ENCODE assay signal across 13 cellular contexts in the genomic region with DNA sequence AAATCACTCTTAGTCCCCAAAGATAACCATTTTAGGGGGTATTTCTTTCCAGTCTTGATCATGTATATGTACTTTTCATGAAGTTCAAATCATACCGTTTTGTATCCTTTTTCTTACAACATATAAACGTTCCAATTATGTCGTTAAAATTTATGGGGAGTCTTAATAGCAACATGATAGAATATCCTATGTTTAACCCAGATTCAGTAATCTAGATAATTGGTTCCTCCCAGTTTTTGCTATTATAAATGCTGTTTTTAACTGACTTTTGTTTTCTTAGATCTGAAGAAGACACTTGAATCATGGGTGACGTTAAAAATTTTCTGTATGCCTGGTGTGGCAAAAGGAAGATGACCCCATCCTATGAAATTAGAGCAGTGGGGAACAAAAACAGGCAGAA. TPM values are rescaled to one million over a fixed set of nuclear protein-coding genes. Genes with fewer than 3 reads are reported as not detected.
DNase-seq lines count a peak whose midpoint lies in the region; ATAC-seq and TF ChIP-seq lines count a peak whose summit lies in the region.
"Had no signal": no experiment of that assay in that cellular context is flagged by ENCODE, and none has a peak within 500 bp of the region (broad histone marks: within the 10 kb centered on the region; RNA-seq: fewer than 3 reads in every experiment).

No MANE protein-coding gene starts in this region.

- WGBS in psoas muscle, 3 donors, result 32 to 40% (median 33%) methylated on average over 4 of the region's 4 CpGs
- WGBS in gastroesophageal sphincter (ENCODE audit: low coverage in 1 of 2), 2 donors, result 32 to 38% methylated on average over 4 of the region's 4 CpGs

- TF ChIP-seq EP300 in gastroesophageal sphincter (IDR thresholded peaks at IDR 0.05), result no peak

- TF ChIP-seq POLR2A in gastroesophageal sphincter (IDR thresholded peaks at IDR 0.05), result no peak

- H3K4me3 ChIP-seq in OCI-LY3 (ENCODE audit: low read length) (peak overlapping the region; percentile 90; the same call in 1 of the 2 replicates), endocrine pancreas (ENCODE audit: control insufficient read depth, insufficient read depth, low read length) (peak overlapping the region; percentile 67), psoas muscle (no peak overlapping the region), gastroesophageal sphincter (no peak overlapping the region)

- DNase-seq in activated CD4-positive, alpha-beta T cell treated with anti-CD3 and anti-CD28 coated beads, Interleukin-2, amount 10 ng/mL, durations not matched to agents 7 days and 5 days, result no peak
- DNase-seq in activated CD4-positive, alpha-beta T cell treated with anti-CD3 and anti-CD28 coated beads, Interleukin-2, amount 50 U/mL, for 1 hour, result no peak
- DNase-seq in psoas muscle (no peak), ureter (ENCODE audit: low spot score) (no peak), occipital lobe (lab: John Stamatoyannopoulos, UW) (no peak)
- DNase-seq: activated naive CD4-positive, alpha-beta T cell treated with anti-CD3 and anti-CD28 coated beads, Interleukin-2, amount 50 U/mL, for 16 hours; NCI-H510A; T1000; upper lobe of left lung had no signal

- peaks cover 20% of the 10 kb centered on the region for H3K4me1 ChIP-seq in OCI-LY3 (ENCODE audit: low read length)
- H3K4me1 ChIP-seq in endocrine pancreas (ENCODE audit: control insufficient read depth, insufficient read depth, low read length), result peaks cover 11% of the 10 kb centered on the region
- peaks cover 33% of the 10 kb centered on the region for H3K4me1 ChIP-seq in psoas muscle
- H3K4me1 ChIP-seq in gastroesophageal sphincter, result peaks cover 4 to 66% (median 7%) of the 10 kb centered on the region in 3 donors
- H3K4me1 ChIP-seq: parathyroid adenoma had no signal

- POLR2A ChIA-PET in activated CD4-positive, alpha-beta T cell treated with anti-CD3 and anti-CD28 coated beads, Interleukin-2, amount 10 ng/mL, durations not matched to agents 7 days and 5 days (lab: Charles Lee), result no interaction called here

- H3K4me1 Mint-ChIP-seq in activated CD4-positive, alpha-beta T cell treated with anti-CD3 and anti-CD28 coated beads, Interleukin-2, amount 10 ng/mL, durations not matched to agents 7 days and 5 days, result peaks cover 69% of the 10 kb centered on the region

- H3K4me2 ChIP-seq in OCI-LY3 (ENCODE audit: low read length), result peak overlapping the region; percentile 83

- H2AFZ ChIP-seq in OCI-LY3 (ENCODE audit: low read depth, low read length), result no peak overlapping the region
- H2AFZ ChIP-seq: parathyroid adenoma had no signal

- no peak overlapping the region for H3K27ac ChIP-seq in OCI-LY3 (ENCODE audit: low read length)
- peak overlapping the region; percentile 8 for H3K27ac ChIP-seq in psoas muscle
- H3K27ac ChIP-seq in gastroesophageal sphincter, result peak overlapping the region in 1 of 4 donors; percentile 90
- H3K27ac ChIP-seq: parathyroid adenoma, upper lobe of left lung had no signal

- CTCF ChIA-PET in activated CD4-positive, alpha-beta T cell treated with anti-CD3 and anti-CD28 coated beads, Interleukin-2, amount 10 ng/mL, durations not matched to agents 7 days and 5 days (lab: Charles Lee), result interaction anchor here (1.1 kb wide), 1 partner anchor 15 kb away, joined by 3 read pairs; no protein-coding TSS in a partner anchor

- H3K4me3 Mint-ChIP-seq in activated CD4-positive, alpha-beta T cell treated with anti-CD3 and anti-CD28 coated beads, Interleukin-2, amount 10 ng/mL, durations not matched to agents 7 days and 5 days, result peak overlapping the region; percentile 94

- peak overlapping the region; percentile 6 for H3K27ac Mint-ChIP-seq in activated CD4-positive, alpha-beta T cell treated with anti-CD3 and anti-CD28 coated beads, Interleukin-2, amount 10 ng/mL, durations not matched to agents 7 days and 5 days

- peaks cover 65% of the 10 kb centered on the region for H3K36me3 Mint-ChIP-seq in activated CD4-positive, alpha-beta T cell treated with anti-CD3 and anti-CD28 coated beads, Interleukin-2, amount 10 ng/mL, durations not matched to agents 7 days and 5 days (ENCODE audit: low read depth)

- H3K27me3 ChIP-seq in OCI-LY3 (ENCODE audit: low read depth, low read length) (no peaks in the 10 kb centered on the region), endocrine pancreas (ENCODE audit: control insufficient read depth, insufficient read depth, low read length) (no peaks in the 10 kb centered on the region), psoas muscle (ENCODE audit: insufficient read depth in 3 of 3, low read length in 2 of 3) (no peaks in the 10 kb centered on the region), gastroesophageal sphincter (no peaks in the 10 kb centered on the region)
- H3K27me3 ChIP-seq: upper lobe of left lung had no signal

- ATAC-seq in psoas muscle (no peak), gastroesophageal sphincter (no peak)

- H3K9me3 Mint-ChIP-seq in activated CD4-positive, alpha-beta T cell treated with anti-CD3 and anti-CD28 coated beads, Interleukin-2, amount 10 ng/mL, durations not matched to agents 7 days and 5 days, result no peaks in the 10 kb centered on the region

- TF ChIP-seq CTCF in OCI-LY3 (IDR thresholded peaks at IDR 0.05; ENCODE audit: low read depth, low read length) (no peak), psoas muscle (IDR thresholded peaks at IDR 0.05) (no peak), gastroesophageal sphincter (IDR thresholded peaks at IDR 0.05) (no peak)

- H3K9ac ChIP-seq in OCI-LY3 (ENCODE audit: low read length) (no peak overlapping the region), endocrine pancreas (ENCODE audit: control insufficient read depth, insufficient read depth, low read length) (no peak overlapping the region)
- H3K9ac ChIP-seq: parathyroid adenoma had no signal

- H3K9me3 ChIP-seq in OCI-LY3 (ENCODE audit: insufficient read depth, low read length) (no peaks in the 10 kb centered on the region), endocrine pancreas (ENCODE audit: control insufficient read depth, low read length) (no peaks in the 10 kb centered on the region), psoas muscle (no peaks in the 10 kb centered on the region), gastroesophageal sphincter (no peaks in the 10 kb centered on the region)
- H3K9me3 ChIP-seq: upper lobe of left lung had no signal

- intact Hi-C loops in psoas muscle (cut with DNase I), result no loop called here

- peaks cover 81% of the 10 kb centered on the region for H3K79me2 ChIP-seq in OCI-LY3 (ENCODE audit: low read length)

- no peaks in the 10 kb centered on the region for H3K27me3 Mint-ChIP-seq in activated CD4-positive, alpha-beta T cell treated with anti-CD3 and anti-CD28 coated beads, Interleukin-2, amount 10 ng/mL, durations not matched to agents 7 days and 5 days

- H3K36me3 ChIP-seq in OCI-LY3 (replicated peaks; ENCODE audit: low read depth, low read length) (peaks cover 58% of the 10 kb centered on the region), endocrine pancreas (ENCODE audit: control insufficient read depth, insufficient read depth, low read length) (peaks cover 6% of the 10 kb centered on the region), psoas muscle (ENCODE audit: insufficient read depth in 1 of 2, low read depth in 1 of 2) (peaks cover 8 to 43% of the 10 kb centered on the region in 2 donors), gastroesophageal sphincter (peaks cover 0 to 38% of the 10 kb centered on the region in 2 donors)

- peaks cover 76% of the 10 kb centered on the region for H4K20me1 ChIP-seq in OCI-LY3 (ENCODE audit: insufficient read depth, low read length)

RNA-seq across cellular contexts. Expression of gene DHX9, which starts 3.1 kb away (rescaled TPM):
- total RNA-seq in activated CD4-positive, alpha-beta T cell treated with anti-CD3 and anti-CD28 coated beads, Interleukin-2, amount 10 ng/mL, durations not matched to agents 7 days and 5 days, result 100 to 1,000 TPM; 206 to 225 TPM
- total RNA-seq in psoas muscle (10 to 100 TPM; 55.9 to 58.7 (median 56.8) TPM), gastroesophageal sphincter (100 to 1,000 TPM in 1 of 4 donors, 10 to 100 TPM in 3; 79.5 to 104 (median 91.8) TPM), ureter (181 TPM), occipital lobe (258 TPM)
- polyA plus RNA-seq in psoas muscle, result 10 to 100 TPM; 31.8 to 60.3 (median 49.5) TPM

RNA-seq across cellular contexts. Expression of gene NPL, which starts 52.7 kb away (rescaled TPM):
- total RNA-seq in activated CD4-positive, alpha-beta T cell treated with anti-CD3 and anti-CD28 coated beads, Interleukin-2, amount 10 ng/mL, durations not matched to agents 7 days and 5 days, result 1 to 10 TPM; 2.7 to 3.1 TPM
- total RNA-seq in psoas muscle (1 to 10 TPM; 2.9 to 6.7 (median 5.5) TPM), gastroesophageal sphincter (10 to 100 TPM in 1 of 4 donors, 1 to 10 TPM in 3; 6.8 to 10.2 (median 7.9) TPM), ureter (25.6 TPM), occipital lobe (38.4 TPM)
- 1 to 10 TPM; 2.2 to 4.3 (median 2.7) TPM for polyA plus RNA-seq in psoas muscle

Comparison
In these comparisons a context has a peak if more than half of its experiments do, and no peak if none do; other contexts are left out.
1. H3K4me3 ChIP-seq: peak in OCI-LY3 (single experiment) and endocrine pancreas (single experiment); none in psoas muscle (single experiment) and gastroesophageal sphincter (0 of 2).